9 cellular contexts compared by ENCODE assay signal in the genomic region with DNA sequence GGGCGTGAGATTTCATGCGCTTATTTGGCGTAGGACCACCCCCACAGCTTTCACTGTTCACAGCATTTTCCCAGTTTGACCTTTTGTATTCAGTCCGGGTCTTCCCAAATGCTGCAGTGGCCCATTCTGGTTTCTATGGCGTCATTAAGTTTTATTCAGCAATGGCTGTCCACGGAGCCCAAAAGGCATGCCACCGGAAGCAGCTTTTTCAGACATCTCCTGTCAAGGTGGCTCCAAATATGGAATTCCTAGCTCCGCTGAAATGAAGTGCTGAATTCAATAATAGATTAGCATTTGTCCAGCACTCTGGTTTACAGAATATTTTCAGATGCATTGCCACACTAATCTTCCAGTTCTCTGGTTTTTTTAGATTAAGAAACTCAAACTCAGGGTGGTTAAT.
A peak's percentile ranks its signal among the peaks of the same experiment; 100 is the strongest.
DNase-seq lines count a peak whose midpoint lies in the region; ATAC-seq and TF ChIP-seq lines count a peak whose summit lies in the region.
"Had no signal": no experiment of that assay in that cellular context is flagged by ENCODE, and none has a peak within 500 bp of the region (broad histone marks: within the 10 kb centered on the region; RNA-seq: fewer than 3 reads in every experiment).

No MANE protein-coding gene starts in this region.

- H4K8ac ChIP-seq in IMR-90 (ENCODE audit: low read depth in 2 of 2, low read length in 2 of 2): no peak overlapping the region; a peak in 1 of 4 replicates

- H3K9ac ChIP-seq in IMR-90 (ENCODE audit: low read depth, low read length) (no peak overlapping the region), neural cell (ENCODE audit: low read length) (no peak overlapping the region)

- H2AK5ac ChIP-seq in IMR-90 (ENCODE audit: low read depth, low read length): no peak overlapping the region

- no peaks in the 10 kb centered on the region for H3K36me3 Mint-ChIP-seq in brain

- H3K36me3 ChIP-seq in IMR-90 (ENCODE audit: control insufficient read depth, insufficient read depth, low read length): no peaks in the 10 kb centered on the region
- H3K36me3 ChIP-seq in neural cell (ENCODE audit: insufficient read depth, low read length): no peaks in the 10 kb centered on the region
- H3K36me3 ChIP-seq: MG63 had no signal

- no peak for TF ChIP-seq EP300 in neural cell (conservative IDR thresholded peaks at IDR 0.05; ENCODE audit: poor library complexity, severe bottlenecking)

- WGBS in IMR-90 (ENCODE audit: extremely low coverage in 2 of 2, insufficient read length in 1 of 2), 2 experiments: 65% methylated on average over 2 of the region's 8 CpGs; no CpG with 5 or more reads in 1 of the 2 experiments

- no peaks in the 10 kb centered on the region for H3K9me2 ChIP-seq in neural cell (ENCODE audit: insufficient read depth, low read length)

- no peak overlapping the region for H3K4me3 ChIP-seq in IMR-90 (ENCODE audit: insufficient read depth, low read depth, low read length)
- H3K4me3 ChIP-seq in neural cell (ENCODE audit: low read length): peak overlapping the region; percentile 66

- peak overlapping the region; percentile 16; the same call in 1 of the 2 replicates for H3K4me2 ChIP-seq in IMR-90 (ENCODE audit: low read depth, low read length)
- no peak overlapping the region for H3K4me2 ChIP-seq in neural cell (ENCODE audit: low read length)

- H3K4me1 ChIP-seq in IMR-90 (ENCODE audit: control insufficient read depth, insufficient read depth, low read length): peaks cover 1% of the 10 kb centered on the region; the same call in 1 of the 2 replicates

- no peak overlapping the region for H3K4ac ChIP-seq in IMR-90 (ENCODE audit: low read depth, low read length)

- H3K4me3 Mint-ChIP-seq in brain: peak overlapping the region; percentile 86 to 91 (median 90)

- no peak overlapping the region for H2BK15ac ChIP-seq in IMR-90 (ENCODE audit: low read depth, low read length)

- CTCF ChIA-PET in IMR-90 (lab: Yijun Ruan, JAX): no interaction called here

- peak; percentile 15 for DNase-seq in COR-L47 (lab: John Stamatoyannopoulos, UW)
- DNase-seq in IMR-90: no peak
- no peak for DNase-seq in dermis blood vessel endothelial cell
- DNase-seq in left lobe of liver (ENCODE audit: low spot score): no peak
- no peak for DNase-seq in medulla oblongata (ENCODE audit: extremely low spot score)
- DNase-seq: MG63 had no signal

- H3K56ac ChIP-seq in IMR-90 (ENCODE audit: extremely low read depth, insufficient read depth, low read length): no peak overlapping the region

- H3F3A ChIP-seq in neural cell (ENCODE audit: insufficient read depth, low read length, poor library complexity, severe bottlenecking): no peaks in the 10 kb centered on the region

- no peak overlapping the region for H3K18ac ChIP-seq in IMR-90 (ENCODE audit: low read depth, low read length)

- dilution Hi-C loops in IMR-90 (cut with HindIII; ENCODE audit: low sequenced_read_pairs, unreplicated experiment): no loop called here

- no peak overlapping the region for H4K5ac ChIP-seq in IMR-90 (ENCODE audit: low read depth, low read length)

- no peak overlapping the region for H2BK5ac ChIP-seq in IMR-90 (ENCODE audit: low read depth, low read length, poor library complexity, severe bottlenecking)

- no peak overlapping the region for H3K27ac ChIP-seq in IMR-90 (ENCODE audit: insufficient read depth, low read length)
- H3K27ac ChIP-seq in neural cell (ENCODE audit: low read length): no peak overlapping the region

- peaks cover 20% of the 10 kb centered on the region for H3K4me1 Mint-ChIP-seq in brain

- in situ Hi-C loops in IMR-90 (cut with MboI; ENCODE audit: low sequenced_read_pairs): no loop called here

- intact Hi-C loops in IMR-90 (cut with micrococcal nuclease): no loop called here

- H2AK9ac ChIP-seq in IMR-90 (replicated peaks; ENCODE audit: low read depth, low read length, poor library complexity): no peak overlapping the region

- peak overlapping the region in 3 of 5 experiments; percentile 38 to 93 (median 59) for H3K27ac Mint-ChIP-seq in brain

- H3K27me3 ChIP-seq in IMR-90 (ENCODE audit: control insufficient read depth, insufficient read depth, low read length) (peaks cover 5% of the 10 kb centered on the region), neural cell (ENCODE audit: insufficient read depth, low read depth, low read length) (no peaks in the 10 kb centered on the region)

- H2AFZ ChIP-seq in IMR-90 (replicated peaks; ENCODE audit: low read length, poor library complexity) (no peak overlapping the region), neural cell (ENCODE audit: low read depth, low read length) (no peak overlapping the region)

- H3K23ac ChIP-seq in IMR-90 (ENCODE audit: low read depth, low read length): no peak overlapping the region

- ATAC-seq in IMR-90 (ENCODE audit: low read depth) (no peak), left lobe of liver (no peak), GM21390 (IDR thresholded peaks at IDR 0.05; ENCODE audit: unreplicated experiment) (no peak)

- POLR2A ChIA-PET in IMR-90 (lab: Charles Lee; ENCODE audit: unreplicated experiment): no interaction called here

- peaks cover 9% of the 10 kb centered on the region for H3K27me3 Mint-ChIP-seq in brain

- no peak overlapping the region for H2BK120ac ChIP-seq in IMR-90 (ENCODE audit: low read depth, low read length)

- no peak overlapping the region for H3K14ac ChIP-seq in IMR-90 (replicated peaks; ENCODE audit: low read depth, low read length)

- peaks cover 2% of the 10 kb centered on the region; the same call in 1 of the 2 replicates for H3K9me1 ChIP-seq in IMR-90 (ENCODE audit: insufficient read depth, low read length)

- TF ChIP-seq CTCF in IMR-90 (conservative IDR thresholded peaks at IDR 0.05; ENCODE audit: low read depth, low read length) (no peak), brain (conservative IDR thresholded peaks at IDR 0.05) (no peak), neural cell (IDR thresholded peaks at IDR 0.05; ENCODE audit: poor library complexity, severe bottlenecking) (no peak)

- no peak overlapping the region for H4K91ac ChIP-seq in IMR-90 (ENCODE audit: insufficient read depth, low read depth, low read length)

- peaks cover 2 to 3% of the 10 kb centered on the region in 2 experiments; a peak in 2 of 4 replicates for H3K79me1 ChIP-seq in IMR-90 (ENCODE audit: low read depth in 1 of 2, low read length in 2 of 2)

- H4K20me1 ChIP-seq in IMR-90 (ENCODE audit: insufficient read depth, low read length) (no peaks in the 10 kb centered on the region), neural cell (ENCODE audit: insufficient read depth) (no peaks in the 10 kb centered on the region)

- BruUV-seq in IMR-90 (replicated peaks; lab: Mats Ljungman, UMichigan): no TSS peak

- H3K9me3 ChIP-seq in IMR-90 (ENCODE audit: control insufficient read depth, insufficient read depth, low read length): no peaks in the 10 kb centered on the region
- H3K9me3 ChIP-seq in neural cell (ENCODE audit: low read length): peaks cover under 1% of the 10 kb centered on the region

- no peaks in the 10 kb centered on the region for H3K79me2 ChIP-seq in neural cell (replicated peaks; ENCODE audit: insufficient read depth, low read length)

- H3K9me3 Mint-ChIP-seq in brain: peaks cover 0 to 6% (median 0%) of the 10 kb centered on the region in 5 experiments

- TF ChIP-seq RAD21 in IMR-90 (IDR thresholded peaks at IDR 0.05; ENCODE audit: low read length) (no peak), neural cell (conservative IDR thresholded peaks at IDR 0.05) (no peak)

- H2BK20ac ChIP-seq in IMR-90 (ENCODE audit: low read depth, low read length): no peak overlapping the region

- TF ChIP-seq POLR2A in IMR-90 (IDR thresholded peaks at IDR 0.05; ENCODE audit: low read depth, low read length): no peak

TF ChIP-seq in IMR-90, 13 proteins besides CTCF, POLR2A, EP300 and RAD21:
- TF ChIP-seq BHLHE40 (IDR thresholded peaks at IDR 0.05; ENCODE audit: low read depth, low read length) (no peak), CEBPB (IDR thresholded peaks at IDR 0.05; ENCODE audit: low read depth, low read length) (no peak), FOS (IDR thresholded peaks at IDR 0.05; ENCODE audit: low read depth, low read length) (no peak)
- TF ChIP-seq, protein P1, sequence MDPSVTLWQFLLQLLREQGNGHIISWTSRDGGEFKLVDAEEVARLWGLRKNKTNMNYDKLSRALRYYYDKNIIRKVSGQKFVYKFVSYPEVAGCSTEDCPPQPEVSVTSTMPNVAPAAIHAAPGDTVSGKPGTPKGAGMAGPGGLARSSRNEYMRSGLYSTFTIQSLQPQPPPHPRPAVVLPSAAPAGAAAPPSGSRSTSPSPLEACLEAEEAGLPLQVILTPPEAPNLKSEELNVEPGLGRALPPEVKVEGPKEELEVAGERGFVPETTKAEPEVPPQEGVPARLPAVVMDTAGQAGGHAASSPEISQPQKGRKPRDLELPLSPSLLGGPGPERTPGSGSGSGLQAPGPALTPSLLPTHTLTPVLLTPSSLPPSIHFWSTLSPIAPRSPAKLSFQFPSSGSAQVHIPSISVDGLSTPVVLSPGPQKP (IDR thresholded peaks at IDR 0.05; ENCODE audit: borderline replicate concordance, low read depth, low read length): no peak

TF ChIP-seq in neural cell, 6 proteins besides CTCF, POLR2A, EP300 and RAD21:
- TF ChIP-seq SMC3 (conservative IDR thresholded peaks at IDR 0.05; ENCODE audit: poor library complexity) (no peak), MXI1 (conservative IDR thresholded peaks at IDR 0.05; ENCODE audit: poor library complexity, severe bottlenecking) (no peak)
